10 cellular contexts compared by ENCODE assay signal in genomic region chr11:112963368-112963955, GRCh38. TPM values are rescaled to one million over a fixed set of nuclear protein-coding genes. Genes with fewer than 3 reads are reported as not detected.
DNase-seq lines count a peak whose midpoint lies in the region; ATAC-seq and TF ChIP-seq lines count a peak whose summit lies in the region.
"Had no signal": no experiment of that assay in that cellular context is flagged by ENCODE, and none has a peak within 500 bp of the region (broad histone marks: within the 10 kb centered on the region; RNA-seq: fewer than 3 reads in every experiment).

No MANE protein-coding gene starts in this region.

- intact Hi-C loops in activated CD8-positive, alpha-beta T cell treated with anti-CD3 and anti-CD28 coated beads for 36 hours (cut with micrococcal nuclease), result no loop called here

- no peak for TF ChIP-seq CTCF in activated CD8-positive, alpha-beta T cell treated with anti-CD3 and anti-CD28 coated beads for 36 hours (IDR thresholded peaks at IDR 0.05)
- TF ChIP-seq CTCF in chondrocyte (IDR thresholded peaks at IDR 0.05) (no peak), type B pancreatic cell (conservative IDR thresholded peaks at IDR 0.05) (no peak)

- CTCF ChIA-PET in activated CD8-positive, alpha-beta T cell treated with anti-CD3 and anti-CD28 coated beads, Interleukin-2, amount 10 ng/mL, durations not matched to agents 7 days and 5 days (lab: Charles Lee), result no interaction called here
- CTCF ChIA-PET in activated CD8-positive, alpha-beta T cell treated with anti-CD3 and anti-CD28 coated beads for 36 hours (lab: Charles Lee), result no interaction called here

- no peaks in the 10 kb centered on the region for H3K9me3 ChIP-seq in mesodermal cell (ENCODE audit: control insufficient read depth, low read length)

- peaks cover 3% of the 10 kb centered on the region for H3K36me3 Mint-ChIP-seq in activated CD8-positive, alpha-beta T cell treated with anti-CD3 and anti-CD28 coated beads, Interleukin-2, amount 10 ng/mL, durations not matched to agents 7 days and 5 days (ENCODE audit: low read depth)
- H3K36me3 Mint-ChIP-seq in activated CD8-positive, alpha-beta T cell treated with anti-CD3 and anti-CD28 coated beads for 36 hours (ENCODE audit: low read depth), result peaks cover 1% of the 10 kb centered on the region
- H3K36me3 Mint-ChIP-seq in chondrocyte (ENCODE audit: low read depth) (no peaks in the 10 kb centered on the region), type B pancreatic cell (no peaks in the 10 kb centered on the region)
- H3K36me3 Mint-ChIP-seq: CD4-positive, CD25-positive, alpha-beta regulatory T cell had no signal

- no peak for DNase-seq in activated CD8-positive, alpha-beta T cell treated with anti-CD3 and anti-CD28 coated beads, Interleukin-2, amount 10 ng/mL, durations not matched to agents 7 days and 5 days
- no peak for DNase-seq in activated CD8-positive, alpha-beta T cell treated with anti-CD3 and anti-CD28 coated beads for 36 hours
- no peak for DNase-seq in chondrocyte (ENCODE audit: low spot score)
- no peak for DNase-seq in type B pancreatic cell (ENCODE audit: extremely low spot score, unreplicated experiment)
- DNase-seq in NCI-H1694 (lab: John Stamatoyannopoulos, UW), result no peak
- DNase-seq: CD4-positive, CD25-positive, alpha-beta regulatory T cell; HFFc6 had no signal

- no peak for ATAC-seq in activated CD8-positive, alpha-beta T cell treated with anti-CD3 and anti-CD28 coated beads, Interleukin-2, amount 10 ng/mL, durations not matched to agents 7 days and 5 days
- ATAC-seq in activated CD8-positive, alpha-beta T cell treated with anti-CD3 and anti-CD28 coated beads for 36 hours, result no peak
- no peak for ATAC-seq in GM19351 (IDR thresholded peaks at IDR 0.05; ENCODE audit: unreplicated experiment)
- no peak for ATAC-seq in GM21723 (IDR thresholded peaks at IDR 0.05; ENCODE audit: unreplicated experiment)

- peaks cover 8% of the 10 kb centered on the region for H3K4me1 ChIP-seq in mesodermal cell (ENCODE audit: control insufficient read depth, insufficient read depth, low read length, poor library complexity, severe bottlenecking)

- H3K4me3 ChIP-seq in mesodermal cell (ENCODE audit: extremely low read depth, insufficient read depth, low read length, poor library complexity, severe bottlenecking), result peak overlapping the region; percentile 52

- peaks cover 53% of the 10 kb centered on the region for H3K27me3 Mint-ChIP-seq in activated CD8-positive, alpha-beta T cell treated with anti-CD3 and anti-CD28 coated beads, Interleukin-2, amount 10 ng/mL, durations not matched to agents 7 days and 5 days (ENCODE audit: low read depth)
- H3K27me3 Mint-ChIP-seq in activated CD8-positive, alpha-beta T cell treated with anti-CD3 and anti-CD28 coated beads for 36 hours, result peaks cover 44% of the 10 kb centered on the region
- H3K27me3 Mint-ChIP-seq in chondrocyte (ENCODE audit: low read depth) (peaks cover 15% of the 10 kb centered on the region), type B pancreatic cell (peaks cover 55% of the 10 kb centered on the region)

- no peaks in the 10 kb centered on the region for H3K36me3 ChIP-seq in mesodermal cell (ENCODE audit: control insufficient read depth, insufficient read depth, low read length)

- POLR2A ChIA-PET in activated CD8-positive, alpha-beta T cell treated with anti-CD3 and anti-CD28 coated beads, Interleukin-2, amount 10 ng/mL, durations not matched to agents 7 days and 5 days (lab: Charles Lee), result no interaction called here
- POLR2A ChIA-PET in activated CD8-positive, alpha-beta T cell treated with anti-CD3 and anti-CD28 coated beads for 36 hours (lab: Charles Lee), result no interaction called here

- H3K4me1 Mint-ChIP-seq in activated CD8-positive, alpha-beta T cell treated with anti-CD3 and anti-CD28 coated beads, Interleukin-2, amount 10 ng/mL, durations not matched to agents 7 days and 5 days (ENCODE audit: low read depth), result peaks cover 11% of the 10 kb centered on the region
- peaks cover 12% of the 10 kb centered on the region for H3K4me1 Mint-ChIP-seq in activated CD8-positive, alpha-beta T cell treated with anti-CD3 and anti-CD28 coated beads for 36 hours (ENCODE audit: low read depth)
- H3K4me1 Mint-ChIP-seq in chondrocyte (ENCODE audit: low read depth) (peaks cover 20% of the 10 kb centered on the region), type B pancreatic cell (ENCODE audit: unreplicated experiment) (peaks cover 13% of the 10 kb centered on the region)

- H3K27ac ChIP-seq in mesodermal cell (ENCODE audit: low read depth, low read length, severe bottlenecking), result no peak overlapping the region

- H3K4me3 Mint-ChIP-seq in activated CD8-positive, alpha-beta T cell treated with anti-CD3 and anti-CD28 coated beads, Interleukin-2, amount 10 ng/mL, durations not matched to agents 7 days and 5 days, result peak overlapping the region; percentile 15
- no peak overlapping the region for H3K4me3 Mint-ChIP-seq in activated CD8-positive, alpha-beta T cell treated with anti-CD3 and anti-CD28 coated beads for 36 hours
- peak overlapping the region; percentile 89 for H3K4me3 Mint-ChIP-seq in chondrocyte (ENCODE audit: unreplicated experiment)
- H3K4me3 Mint-ChIP-seq in type B pancreatic cell, result peak overlapping the region; percentile 98
- H3K4me3 Mint-ChIP-seq: HFFc6 had no signal

- no peak overlapping the region for H3K27ac Mint-ChIP-seq in activated CD8-positive, alpha-beta T cell treated with anti-CD3 and anti-CD28 coated beads, Interleukin-2, amount 10 ng/mL, durations not matched to agents 7 days and 5 days
- H3K27ac Mint-ChIP-seq in activated CD8-positive, alpha-beta T cell treated with anti-CD3 and anti-CD28 coated beads for 36 hours, result no peak overlapping the region
- H3K27ac Mint-ChIP-seq in chondrocyte (ENCODE audit: unreplicated experiment) (no peak overlapping the region), type B pancreatic cell (no peak overlapping the region)
- H3K27ac Mint-ChIP-seq: CD4-positive, CD25-positive, alpha-beta regulatory T cell; HFFc6 had no signal

- H3K9me3 Mint-ChIP-seq in activated CD8-positive, alpha-beta T cell treated with anti-CD3 and anti-CD28 coated beads, Interleukin-2, amount 10 ng/mL, durations not matched to agents 7 days and 5 days (ENCODE audit: insufficient read depth), result no peaks in the 10 kb centered on the region
- no peaks in the 10 kb centered on the region for H3K9me3 Mint-ChIP-seq in activated CD8-positive, alpha-beta T cell treated with anti-CD3 and anti-CD28 coated beads for 36 hours
- H3K9me3 Mint-ChIP-seq in chondrocyte (ENCODE audit: low read depth) (no peaks in the 10 kb centered on the region), type B pancreatic cell (peaks cover 5% of the 10 kb centered on the region)
- H3K9me3 Mint-ChIP-seq: HFFc6 had no signal

- WGBS in mesodermal cell (ENCODE audit: insufficient coverage in 2 of 2), 2 experiments, result 5 to 15% methylated on average over 12 to 39 of the region's 48 CpGs

RNA-seq across cellular contexts. Expression of gene NCAM1, which starts 2.2 kb away (rescaled TPM):
- 1 to 10 TPM; 1.4 to 1.8 TPM for total RNA-seq in activated CD8-positive, alpha-beta T cell treated with anti-CD3 and anti-CD28 coated beads, Interleukin-2, amount 10 ng/mL, durations not matched to agents 7 days and 5 days
- under 1 TPM; 0.47 to 0.56 TPM for total RNA-seq in activated CD8-positive, alpha-beta T cell treated with anti-CD3 and anti-CD28 coated beads for 36 hours
- total RNA-seq in chondrocyte, result 3.4 to 6.0 TPM (median 3.9 TPM) in 3 replicates
- polyA plus RNA-seq in mesodermal cell (2013, experiment 1 of 2), result 32.2 TPM
- polyA plus RNA-seq in mesodermal cell (2013, experiment 2 of 2), result 29.0 TPM
- total RNA-seq in type B pancreatic cell (ENCODE audit: low replicate concordance), result 21.7 and 106 TPM in 2 replicates
